Comparison of ENCODE assay signal across 11 cellular contexts in genomic region chr1:27970401-27970800, GRCh38. TPM values are rescaled to one million over a fixed set of nuclear protein-coding genes. Genes with fewer than 3 reads are reported as not detected.
DNase-seq lines count a peak whose midpoint lies in the region; ATAC-seq, FAIRE-seq and TF ChIP-seq lines count a peak whose summit lies in the region.
"Had no signal": no experiment of that assay in that cellular context is flagged by ENCODE, and none has a peak within 500 bp of the region (broad histone marks: within the 10 kb centered on the region; RNA-seq: fewer than 3 reads in every experiment).

No MANE protein-coding gene starts in this region.

- peak; percentile 75 for FAIRE-seq in H54 (lab: Jason Lieb, UNC)
- FAIRE-seq: H1 had no signal

- H3K4me3 ChIP-seq in ascending aorta, result no peak overlapping the region
- H3K4me3 ChIP-seq in right atrium auricular region, result no peak overlapping the region
- H3K4me3 ChIP-seq: right lobe of liver had no signal

- H3K36me3 ChIP-seq in ascending aorta, result peaks cover 18 to 42% of the 10 kb centered on the region in 2 donors
- peaks cover 16% of the 10 kb centered on the region for H3K36me3 ChIP-seq in right atrium auricular region

- peak overlapping the region; percentile 48 to 49 for H3K27ac ChIP-seq in ascending aorta
- H3K27ac ChIP-seq in right atrium auricular region, result peak overlapping the region in 1 of 2 donors; percentile 46
- H3K27ac ChIP-seq in substantia nigra (ENCODE audit: low read depth, low read length, poor library complexity, severe bottlenecking), result peak overlapping the region; percentile 69
- H3K27ac ChIP-seq: right lobe of liver had no signal

- H3K9me3 ChIP-seq in ascending aorta (no peaks in the 10 kb centered on the region), right atrium auricular region (no peaks in the 10 kb centered on the region)
- H3K9me3 ChIP-seq: right lobe of liver had no signal

- DNase-seq in H54 (ENCODE audit: insufficient read length, low spot score) (peak; percentile 49), ascending aorta (ENCODE audit: low spot score in 2 of 2) (no peak), right atrium auricular region (ENCODE audit: low spot score) (peak; percentile 69), substantia nigra (lab: John Stamatoyannopoulos, UW) (peak in 8 of 49 donors; percentile 13 to 56 (median 26)), NCI-H524 (lab: John Stamatoyannopoulos, UW) (no peak), NCI-H2029 treated with DMSO at 0.1 percent for 48 hours (lab: John Stamatoyannopoulos, UW) (no peak)
- DNase-seq: NCI-H510A treated with DMSO at 0.1 percent for 48 hours had no signal

- intact Hi-C loops in ascending aorta (cut with DNase I), result no loop called here

- ATAC-seq in GM19324 (IDR thresholded peaks at IDR 0.05; ENCODE audit: low FRiP score, unreplicated experiment) (no peak), HG02759 (IDR thresholded peaks at IDR 0.05; ENCODE audit: unreplicated experiment) (no peak)
- ATAC-seq: right lobe of liver had no signal

- TF ChIP-seq CTCF in ascending aorta (IDR thresholded peaks at IDR 0.05) (no peak), right atrium auricular region (IDR thresholded peaks at IDR 0.05) (no peak)

- H3K4me1 ChIP-seq in ascending aorta, result no peaks in the 10 kb centered on the region
- H3K4me1 ChIP-seq in right atrium auricular region, result peaks cover 0 to 14% of the 10 kb centered on the region in 2 donors
- H3K4me1 ChIP-seq: right lobe of liver had no signal

- no peak for TF ChIP-seq POLR2A in H54 (IDR thresholded peaks at IDR 0.05; ENCODE audit: low read depth, low read length)

- H3K27me3 ChIP-seq in ascending aorta (no peaks in the 10 kb centered on the region), right atrium auricular region (no peaks in the 10 kb centered on the region)
- H3K27me3 ChIP-seq: right lobe of liver had no signal

RNA-seq across cellular contexts. Expression of gene XKR8, which starts 10.6 kb away (rescaled TPM):
- 15.6 TPM for total RNA-seq in ascending aorta
- total RNA-seq in right atrium auricular region, result 10 to 100 TPM in 1 of 2 donors, 1 to 10 TPM in 1; 6.8 to 10.8 TPM

RNA-seq across cellular contexts. Expression of gene SMPDL3B, which starts 35.6 kb away (rescaled TPM):
- total RNA-seq in ascending aorta, result not detected
- 1 to 10 TPM in 1 of 2 donors, under 1 TPM in 1; 0.78 to 6.7 TPM for total RNA-seq in right atrium auricular region

RNA-seq across cellular contexts. Expression of gene RPA2, which starts 56.0 kb away (rescaled TPM):
- total RNA-seq in ascending aorta (36.8 TPM), right atrium auricular region (10 to 100 TPM; 16.9 to 27.8 TPM)

Comparison
In these comparisons a context has a peak if more than half of its experiments do, and no peak if none do; other contexts are left out.
1. DNase-seq: peak in H54 (single experiment) and right atrium auricular region (single experiment); none in ascending aorta (0 of 2), NCI-H524 (0 of 2) and NCI-H2029 treated with DMSO at 0.1 percent for 48 hours (single experiment).